ENCODE assay signal across 8 cellular contexts in the genomic region with DNA sequence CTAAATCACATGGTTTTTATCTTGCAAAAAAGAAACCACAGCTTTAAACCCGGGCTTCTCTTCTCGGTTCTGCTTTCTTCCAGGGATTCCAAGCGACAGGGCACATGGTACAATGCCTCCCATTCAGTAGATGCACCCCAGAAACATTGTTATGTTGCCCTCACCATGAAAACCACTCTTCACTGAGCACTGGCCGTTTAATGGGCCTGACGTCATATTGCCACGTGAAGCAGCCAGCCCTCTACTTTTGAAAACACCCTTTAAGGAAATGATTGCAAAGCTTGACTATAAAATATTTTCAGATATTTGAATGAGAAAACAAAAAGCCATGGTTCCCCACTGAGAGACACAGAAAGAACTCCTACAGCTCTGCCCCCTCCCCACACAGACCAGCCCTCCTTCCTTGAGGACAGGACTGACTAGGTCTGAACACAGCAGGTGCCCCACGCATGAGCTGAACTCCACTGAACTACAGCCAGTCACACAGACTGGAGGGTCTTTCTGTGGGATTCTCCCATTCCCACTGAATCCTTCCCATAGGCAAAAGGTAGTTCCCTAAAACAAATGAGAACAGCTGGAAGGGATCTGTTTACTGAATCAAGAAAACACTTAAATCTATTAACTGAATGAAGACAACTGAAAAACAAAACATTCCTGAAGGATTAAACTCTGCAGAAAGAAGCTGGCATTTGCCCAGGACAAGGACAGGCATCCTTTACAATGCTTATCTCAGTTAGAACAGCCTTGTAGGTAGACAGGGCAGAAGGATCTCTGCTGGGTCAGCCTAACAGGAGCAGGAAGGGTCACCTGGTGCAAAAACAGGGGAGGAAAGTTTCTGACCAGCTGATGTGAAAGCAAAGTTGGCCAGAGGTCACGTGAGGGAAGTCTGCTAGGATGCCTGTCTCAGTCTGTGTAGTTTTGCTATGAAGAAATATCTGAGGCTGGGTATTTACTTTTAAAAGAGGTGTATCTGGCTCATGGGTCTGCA.
DNase-seq lines count a peak whose midpoint lies in the region; ATAC-seq, FAIRE-seq and TF ChIP-seq lines count a peak whose summit lies in the region.

No MANE protein-coding gene starts in this region.

- ATAC-seq in K562 (no peak), mucosa of descending colon (peak; percentile 56), HG03520 (IDR thresholded peaks at IDR 0.05; ENCODE audit: unreplicated experiment) (no peak)

- no peak for FAIRE-seq in K562 (lab: Jason Lieb, UNC)

- TF ChIP-seq CTCF in K562 (IDR thresholded peaks at IDR 0.05 in 2 of 3, conservative IDR thresholded peaks at IDR 0.05 in 1 of 3; ENCODE audit: insufficient read depth in 2 of 3, low read depth in 1 of 3, low read length in 3 of 3) (no peak), mucosa of descending colon (IDR thresholded peaks at IDR 0.05) (no peak)

- in situ Hi-C loops in K562 (cut with MboI) = no loop called here

- H3K36me3 ChIP-seq in K562 (ENCODE audit: control insufficient read depth, insufficient read depth, low read length) (no peaks in the 10 kb centered on the region), mucosa of descending colon (ENCODE audit: low read depth) (no peaks in the 10 kb centered on the region)

- H4K20me1 ChIP-seq in K562 (replicated peaks; ENCODE audit: control insufficient read depth, insufficient read depth, low read length) = no peaks in the 10 kb centered on the region

- no peaks in the 10 kb centered on the region for H3K27me3 ChIP-seq in K562 (ENCODE audit: control insufficient read depth in 2 of 2, insufficient read depth in 2 of 2, low read length in 2 of 2)

- H3K9me3 ChIP-seq in K562 (replicated peaks; ENCODE audit: control insufficient read depth, insufficient read depth, low read depth, low read length) (no peaks in the 10 kb centered on the region), mucosa of descending colon (no peaks in the 10 kb centered on the region)

- POLR2A ChIA-PET in K562 (lab: Yijun Ruan, JAX) = interaction anchor here (0.7 kb wide), 1 partner anchor 82 kb away, joined by 3 read pairs; no protein-coding TSS in a partner anchor

- TF ChIP-seq EP300 in Ishikawa (IDR thresholded peaks at IDR 0.05; ENCODE audit: borderline replicate concordance) = no peak
- TF ChIP-seq EP300 in K562 (IDR thresholded peaks at IDR 0.05; ENCODE audit: low read length) = no peak

- H3K4me3 ChIP-seq in K562 (no peak overlapping the region), mucosa of descending colon (no peak overlapping the region)

- H3K9me1 ChIP-seq in K562 (ENCODE audit: control insufficient read depth, insufficient read depth, low read length) = no peaks in the 10 kb centered on the region

- H3K27ac ChIP-seq in K562 (ENCODE audit: extremely low read depth, low read depth, low read length) = no peak overlapping the region

- no peak overlapping the region for H3K9ac ChIP-seq in K562 (ENCODE audit: insufficient read depth in 1 of 2, low read depth in 2 of 2, low read length in 2 of 2)

- no peak for TF ChIP-seq POLR2A in K562 (conservative IDR thresholded peaks at IDR 0.05)

- H3K4me1 ChIP-seq in K562 (replicated peaks in 1 of 2; ENCODE audit: control insufficient read depth in 2 of 2, insufficient read depth in 2 of 2, low read length in 2 of 2) (peaks cover 4 to 6% of the 10 kb centered on the region in 2 experiments; a peak in 2 of 5 replicates), mucosa of descending colon (ENCODE audit: low read depth) (peaks cover 6% of the 10 kb centered on the region)

- no peaks in the 10 kb centered on the region for H3K79me2 ChIP-seq in K562 (ENCODE audit: control insufficient read depth, insufficient read depth, low read length)

- no peak overlapping the region for H2AFZ ChIP-seq in K562 (ENCODE audit: low read depth, low read length)

- TF ChIP-seq RAD21 in Ishikawa (IDR thresholded peaks at IDR 0.05; ENCODE audit: low read depth) = no peak; the same call in 1 of the 2 replicates
- TF ChIP-seq RAD21 in K562 (CRISPR knock-in tag; conservative IDR thresholded peaks at IDR 0.05 in 1 of 2, IDR thresholded peaks at IDR 0.05 in 1 of 2) = no peak

- WGBS in K562 (ENCODE audit: insufficient coverage, low coverage, missing lambda C conversion rate) = 25% methylated on average over 8 of the region's 8 CpGs

- BruUV-seq in K562 (replicated peaks; lab: Mats Ljungman, UMichigan) = no TSS peak

- DNase-seq in AG20443 (ENCODE audit: low spot score) (peak; percentile 20), K562 (ENCODE audit: extremely low read depth in 1 of 4, low spot score in 3 of 4) (no peak), mucosa of descending colon (peak in 2 of 3 donors; percentile 36 to 54), LoVo (ENCODE audit: low spot score) (no peak), NCI-H1436 (lab: John Stamatoyannopoulos, UW) (no peak), cortex of kidney (lab: John Stamatoyannopoulos, UW) (no peak)

- no peak overlapping the region for H3K4me2 ChIP-seq in K562 (ENCODE audit: insufficient read depth, low read length)

- intact Hi-C loops in K562 (cut with micrococcal nuclease) (no loop called here), mucosa of descending colon (cut with DNase I, micrococcal nuclease) (no loop called here)

- CTCF ChIA-PET in K562 (lab: Yijun Ruan, JAX; ENCODE audit: low intra/inter-chr PET ratio) = no interaction called here

TF ChIP-seq in Ishikawa, 13 proteins besides CTCF, POLR2A, EP300 and RAD21:
- TF ChIP-seq TCF12 (IDR thresholded peaks at IDR 0.05; ENCODE audit: low read depth) = 0 out of 2 replicates have a peak, but pooled peaks have one; percentile 28
- TF ChIP-seq CREB1 (IDR thresholded peaks at IDR 0.05; ENCODE audit: low read depth) = 0 out of 2 replicates have a peak, but pooled peaks have one; percentile 12
- TF ChIP-seq FOXM1 (IDR thresholded peaks at IDR 0.05; ENCODE audit: borderline replicate concordance, low read depth) = no peak
- TF ChIP-seq, protein P1, sequence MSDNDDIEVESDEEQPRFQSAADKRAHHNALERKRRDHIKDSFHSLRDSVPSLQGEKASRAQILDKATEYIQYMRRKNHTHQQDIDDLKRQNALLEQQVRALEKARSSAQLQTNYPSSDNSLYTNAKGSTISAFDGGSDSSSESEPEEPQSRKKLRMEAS (IDR thresholded peaks at IDR 0.05) = peak; percentile 72
- peak; percentile 65; the same call in 1 of the 2 replicates for TF ChIP-seq ZBTB7A (IDR thresholded peaks at IDR 0.05; ENCODE audit: low read depth)
- no peak for TF ChIP-seq CEBPB (IDR thresholded peaks at IDR 0.05)
- TF ChIP-seq, protein P2, sequence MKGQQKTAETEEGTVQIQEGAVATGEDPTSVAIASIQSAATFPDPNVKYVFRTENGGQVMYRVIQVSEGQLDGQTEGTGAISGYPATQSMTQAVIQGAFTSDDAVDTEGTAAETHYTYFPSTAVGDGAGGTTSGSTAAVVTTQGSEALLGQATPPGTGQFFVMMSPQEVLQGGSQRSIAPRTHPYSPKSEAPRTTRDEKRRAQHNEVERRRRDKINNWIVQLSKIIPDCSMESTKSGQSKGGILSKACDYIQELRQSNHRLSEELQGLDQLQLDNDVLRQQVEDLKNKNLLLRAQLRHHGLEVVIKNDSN (IDR thresholded peaks at IDR 0.05) = peak; percentile 86
- 0 out of 2 replicates have a peak, but pooled peaks have one; percentile 21 for TF ChIP-seq NFIC (IDR thresholded peaks at IDR 0.05)

TF ChIP-seq in K562, 482 proteins besides CTCF, POLR2A, EP300 and RAD21 (continues in another document):
- TF ChIP-seq ADNP (tag; IDR thresholded peaks at IDR 0.05) (no peak), PHF21A (IDR thresholded peaks at IDR 0.05; ENCODE audit: borderline replicate concordance, low read depth) (no peak), JUNB (CRISPR knock-in tag; conservative IDR thresholded peaks at IDR 0.05) (no peak)
- TF ChIP-seq, protein P2 (CRISPR knock-in tag; IDR thresholded peaks at IDR 0.05) = peak; percentile 76
- TF ChIP-seq, protein P3, sequence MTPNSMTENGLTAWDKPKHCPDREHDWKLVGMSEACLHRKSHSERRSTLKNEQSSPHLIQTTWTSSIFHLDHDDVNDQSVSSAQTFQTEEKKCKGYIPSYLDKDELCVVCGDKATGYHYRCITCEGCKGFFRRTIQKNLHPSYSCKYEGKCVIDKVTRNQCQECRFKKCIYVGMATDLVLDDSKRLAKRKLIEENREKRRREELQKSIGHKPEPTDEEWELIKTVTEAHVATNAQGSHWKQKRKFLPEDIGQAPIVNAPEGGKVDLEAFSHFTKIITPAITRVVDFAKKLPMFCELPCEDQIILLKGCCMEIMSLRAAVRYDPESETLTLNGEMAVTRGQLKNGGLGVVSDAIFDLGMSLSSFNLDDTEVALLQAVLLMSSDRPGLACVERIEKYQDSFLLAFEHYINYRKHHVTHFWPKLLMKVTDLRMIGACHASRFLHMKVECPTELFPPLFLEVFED (CRISPR knock-in tag; conservative IDR thresholded peaks at IDR 0.05) = no peak

Comparison
In these comparisons a context has a peak if more than half of its experiments do, and no peak if none do; other contexts are left out.
1. DNase-seq: peak in AG20443 (single experiment) and mucosa of descending colon (2 of 3); none in K562 (0 of 4), LoVo (single experiment), NCI-H1436 (single experiment) and cortex of kidney (single experiment).